In the genomic region with DNA sequence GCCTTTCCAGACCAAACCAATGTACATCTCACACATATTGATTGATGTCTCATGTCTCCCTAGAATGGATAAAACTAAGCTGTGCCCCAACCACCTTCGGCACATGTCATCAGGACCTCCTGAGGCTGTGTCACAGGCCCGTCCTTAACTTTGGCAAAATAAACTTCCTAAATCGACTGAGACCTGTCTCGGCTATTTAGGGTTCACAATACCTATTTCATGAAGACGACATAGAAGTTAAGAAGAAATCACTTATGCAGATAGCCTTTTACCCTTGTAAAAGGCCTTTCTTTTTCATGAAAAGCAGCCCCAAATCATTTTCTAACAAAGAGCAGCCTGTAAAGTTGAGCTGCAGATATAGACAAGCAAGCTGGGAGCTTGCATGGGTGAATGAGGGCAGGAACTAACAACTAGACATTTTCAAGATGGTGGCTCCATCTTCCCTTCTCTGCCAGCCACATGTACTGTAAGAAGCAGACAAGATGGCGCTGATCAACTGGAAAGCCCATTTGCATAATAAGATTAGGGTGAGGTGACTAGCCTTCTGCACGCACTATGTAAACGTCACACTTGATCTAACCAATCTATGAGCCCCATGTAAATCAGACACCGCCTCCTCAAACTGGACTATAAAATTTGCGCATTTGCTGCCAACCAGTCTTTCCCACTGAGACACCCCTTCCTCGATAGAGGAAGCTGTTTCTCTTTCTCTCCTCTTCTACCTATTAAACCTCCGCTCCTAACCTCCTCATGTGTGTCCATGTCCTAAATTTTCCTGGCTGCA, we compare ENCODE assay signal across 16 cellular contexts. TPM values are rescaled to one million over a fixed set of nuclear protein-coding genes. Genes with fewer than 3 reads are reported as not detected.
DNase-seq lines count a peak whose midpoint lies in the region; ATAC-seq, FAIRE-seq and TF ChIP-seq lines count a peak whose summit lies in the region.
"Had no signal": no experiment of that assay in that cellular context is flagged by ENCODE, and none has a peak within 500 bp of the region (broad histone marks: within the 10 kb centered on the region; RNA-seq: fewer than 3 reads in every experiment).

No MANE protein-coding gene starts in this region.

- no peak overlapping the region for H3K27ac ChIP-seq in mammary epithelial cell (ENCODE audit: insufficient read depth, low read depth, low read length)
- H3K27ac ChIP-seq: upper lobe of left lung had no signal

- POLR2A ChIA-PET in MCF 10A (lab: Yijun Ruan, JAX): interaction anchor here (0.6 to 0.9 kb wide), 2 partner anchors 35 to 776 kb away, joined by 3 read pairs; no protein-coding TSS in a partner anchor

- no peaks in the 10 kb centered on the region for H3K9me3 ChIP-seq in mammary epithelial cell (replicated peaks; ENCODE audit: insufficient read depth, low read length)
- H3K9me3 ChIP-seq: mucosa of descending colon, upper lobe of left lung had no signal

- intact Hi-C loops in mammary epithelial cell (cut with micrococcal nuclease) (no loop called here), MCF 10A (cut with micrococcal nuclease) (no loop called here)

- H3K27me3 Mint-ChIP-seq in MCF 10A (ENCODE audit: insufficient read depth, unreplicated experiment): peaks cover 19% of the 10 kb centered on the region
- H3K27me3 Mint-ChIP-seq in activated T-helper 17 cell treated with anti-CD3 and anti-CD28 coated beads, Interleukin-2, amount 50 U/mL, for 72 hours: no peaks in the 10 kb centered on the region
- H3K27me3 Mint-ChIP-seq in stimulated activated memory B cell treated with anti-CD40 and anti-IgM and Interleukin-4, amounts not matched to agents 10 μg/mL and 1 μg/mL and 100 μg/mL, for 72 hours: no peaks in the 10 kb centered on the region

- TF ChIP-seq CTCF in mammary epithelial cell (conservative IDR thresholded peaks at IDR 0.05 in 1 of 2, IDR thresholded peaks at IDR 0.05 in 1 of 2; ENCODE audit: extremely low read depth in 1 of 2, insufficient read depth in 1 of 2, low read depth in 1 of 2, low read length in 2 of 2) (no peak), MCF 10A (IDR thresholded peaks at IDR 0.05; ENCODE audit: unreplicated experiment) (no peak), NB4 (IDR thresholded peaks at IDR 0.05; ENCODE audit: low read depth, low read length) (no peak)

- in situ Hi-C loops in mammary epithelial cell (cut with MboI; ENCODE audit: low sequenced_read_pairs in 2 of 2): no loop called here

- H4K20me1 ChIP-seq in mammary epithelial cell (ENCODE audit: insufficient read depth, low read length): no peaks in the 10 kb centered on the region

- CTCF ChIA-PET in mammary epithelial cell (lab: Charles Lee; ENCODE audit: low non-redundant PET) (no interaction called here), MCF 10A (lab: Yijun Ruan, JAX) (interaction anchor here (0.6 to 1.0 kb wide), 2 partner anchors 20 to 169 kb away, joined by 3 to 4 read pairs; no protein-coding TSS in a partner anchor)

- H3K9me3 Mint-ChIP-seq in MCF 10A (ENCODE audit: unreplicated experiment): no peaks in the 10 kb centered on the region
- no peaks in the 10 kb centered on the region for H3K9me3 Mint-ChIP-seq in activated T-helper 17 cell treated with anti-CD3 and anti-CD28 coated beads, Interleukin-2, amount 50 U/mL, for 72 hours
- H3K9me3 Mint-ChIP-seq in stimulated activated memory B cell treated with anti-CD40 and anti-IgM and Interleukin-4, amounts not matched to agents 10 μg/mL and 1 μg/mL and 100 μg/mL, for 72 hours: peaks cover 11% of the 10 kb centered on the region

- 82% methylated on average over 12 of the region's 12 CpGs for WGBS in mammary epithelial cell (ENCODE audit: low coverage, missing lambda C conversion rate)

- ATAC-seq in activated T-helper 17 cell treated with anti-CD3 and anti-CD28 coated beads, Interleukin-2, amount 50 U/mL, for 72 hours (replicated peaks): no peak
- ATAC-seq in stimulated activated memory B cell treated with anti-CD40 and anti-IgM and Interleukin-4, amounts not matched to agents 10 μg/mL and 1 μg/mL and 100 μg/mL, for 72 hours: no peak
- no peak for ATAC-seq in esophagus mucosa
- ATAC-seq: mucosa of descending colon had no signal

- no peak overlapping the region for H3K4me3 ChIP-seq in mammary epithelial cell (replicated peaks in 1 of 3; ENCODE audit: insufficient read depth in 1 of 3, low read depth in 2 of 3, low read length in 3 of 3)
- H3K4me3 ChIP-seq in NB4 (ENCODE audit: low read depth, low read length): no peak overlapping the region
- H3K4me3 ChIP-seq: mucosa of descending colon, upper lobe of left lung had no signal

- H2AFZ ChIP-seq in mammary epithelial cell (ENCODE audit: low read depth, low read length): peak overlapping the region; percentile 30

- no peak for FAIRE-seq in H54 (lab: Jason Lieb, UNC)
- FAIRE-seq: islet of Langerhans had no signal

- no peak overlapping the region for H3K4me3 Mint-ChIP-seq in MCF 10A (ENCODE audit: unreplicated experiment)
- peak overlapping the region; percentile 72 for H3K4me3 Mint-ChIP-seq in activated T-helper 17 cell treated with anti-CD3 and anti-CD28 coated beads, Interleukin-2, amount 50 U/mL, for 72 hours
- peak overlapping the region; percentile 3 for H3K4me3 Mint-ChIP-seq in stimulated activated memory B cell treated with anti-CD40 and anti-IgM and Interleukin-4, amounts not matched to agents 10 μg/mL and 1 μg/mL and 100 μg/mL, for 72 hours

- no peaks in the 10 kb centered on the region for H3K27me3 ChIP-seq in mammary epithelial cell (ENCODE audit: insufficient read depth, low read length)
- H3K27me3 ChIP-seq: upper lobe of left lung had no signal

- TF ChIP-seq POLR2A in NB4 (IDR thresholded peaks at IDR 0.05; ENCODE audit: extremely low read depth, insufficient read length) (no peak), H54 (IDR thresholded peaks at IDR 0.05; ENCODE audit: low read depth, low read length) (no peak)

- no peaks in the 10 kb centered on the region for H3K36me3 Mint-ChIP-seq in MCF 10A (ENCODE audit: insufficient read depth, unreplicated experiment)
- H3K36me3 Mint-ChIP-seq in activated T-helper 17 cell treated with anti-CD3 and anti-CD28 coated beads, Interleukin-2, amount 50 U/mL, for 72 hours (ENCODE audit: low read depth): peaks cover 4% of the 10 kb centered on the region
- peaks cover 9% of the 10 kb centered on the region for H3K36me3 Mint-ChIP-seq in stimulated activated memory B cell treated with anti-CD40 and anti-IgM and Interleukin-4, amounts not matched to agents 10 μg/mL and 1 μg/mL and 100 μg/mL, for 72 hours

- no peak overlapping the region for H3K9ac ChIP-seq in mammary epithelial cell (ENCODE audit: insufficient read depth, low read length)

- no peak for DNase-seq in mammary epithelial cell
- DNase-seq in MCF 10A (ENCODE audit: unreplicated experiment): no peak
- DNase-seq in NB4 (ENCODE audit: low read depth): peak; percentile 59
- DNase-seq in NCI-H2081 (lab: John Stamatoyannopoulos, UW): no peak
- no peak for DNase-seq in H54 (ENCODE audit: insufficient read length, low spot score)
- DNase-seq: activated CD8-positive, alpha-beta memory T cell treated with anti-CD3 and anti-CD28 coated beads, Interleukin-2, amount 50 U/mL, for 48 hours; amniotic stem cell; cerebellar nuclear complex; mucosa of descending colon; NCI-H187; SHP77 treated with DMSO at 0.1 percent for 48 hours; upper lobe of left lung had no signal

- no TSS peak for BruUV-seq in mammary epithelial cell (replicated peaks; lab: Mats Ljungman, UMichigan)
- no TSS peak for BruUV-seq in MCF 10A (replicated peaks; lab: Mats Ljungman, UMichigan)

- peaks cover 25% of the 10 kb centered on the region for H3K4me1 ChIP-seq in mammary epithelial cell (ENCODE audit: insufficient read depth, low read length)

- no peaks in the 10 kb centered on the region for H3K79me2 ChIP-seq in mammary epithelial cell (ENCODE audit: insufficient read depth, low read length)

- dilution Hi-C loops in mammary epithelial cell (cut with HindIII; ENCODE audit: low sequenced_read_pairs): no loop called here

- peaks cover 10% of the 10 kb centered on the region for H3K4me1 Mint-ChIP-seq in MCF 10A (ENCODE audit: insufficient read depth, unreplicated experiment)
- peaks cover 48% of the 10 kb centered on the region for H3K4me1 Mint-ChIP-seq in activated T-helper 17 cell treated with anti-CD3 and anti-CD28 coated beads, Interleukin-2, amount 50 U/mL, for 72 hours
- peaks cover 37% of the 10 kb centered on the region for H3K4me1 Mint-ChIP-seq in stimulated activated memory B cell treated with anti-CD40 and anti-IgM and Interleukin-4, amounts not matched to agents 10 μg/mL and 1 μg/mL and 100 μg/mL, for 72 hours

- no peak overlapping the region for H3K4me2 ChIP-seq in mammary epithelial cell (ENCODE audit: insufficient read depth, low read depth, low read length)

- no peaks in the 10 kb centered on the region for H3K36me3 ChIP-seq in mammary epithelial cell (ENCODE audit: insufficient read depth, low read length)
- H3K36me3 ChIP-seq: upper lobe of left lung had no signal

- H3K27ac Mint-ChIP-seq in MCF 10A (ENCODE audit: low read depth, unreplicated experiment): no peak overlapping the region
- H3K27ac Mint-ChIP-seq in activated T-helper 17 cell treated with anti-CD3 and anti-CD28 coated beads, Interleukin-2, amount 50 U/mL, for 72 hours: no peak overlapping the region
- H3K27ac Mint-ChIP-seq in stimulated activated memory B cell treated with anti-CD40 and anti-IgM and Interleukin-4, amounts not matched to agents 10 μg/mL and 1 μg/mL and 100 μg/mL, for 72 hours: peak overlapping the region; percentile 85

RNA-seq across cellular contexts. Expression of a gene that starts 4.7 kb away (rescaled TPM):
- total RNA-seq in mammary epithelial cell (1 to 10 TPM; 2.8 to 4.0 TPM), MCF 10A (2022) (3.7 and 4.1 TPM in 2 replicates), esophagus mucosa (3.9 TPM)
- 2.3 TPM for polyA plus RNA-seq in mammary epithelial cell
- 1.6 TPM for polyA minus RNA-seq in mammary epithelial cell
- total RNA-seq in activated T-helper 17 cell treated with anti-CD3 and anti-CD28 coated beads, Interleukin-2, amount 50 U/mL, for 72 hours: 1 to 10 TPM; 7.7 to 9.1 TPM
